Comparison of ENCODE assay signal across 8 cellular contexts in genomic region chr7:107180378-107180777, GRCh38. TPM values are rescaled to one million over a fixed set of nuclear protein-coding genes. Genes with fewer than 3 reads are reported as not detected.
DNase-seq lines count a peak whose midpoint lies in the region; ATAC-seq and TF ChIP-seq lines count a peak whose summit lies in the region.

No MANE protein-coding gene starts in this region.

- TF ChIP-seq CTCF in cardiac muscle cell (IDR thresholded peaks at IDR 0.05; ENCODE audit: low read depth, low read length) (no peak), left ventricle myocardium inferior (IDR thresholded peaks at IDR 0.05; ENCODE audit: borderline replicate concordance) (no peak), OCI-LY7 (conservative IDR thresholded peaks at IDR 0.05; ENCODE audit: low read length) (no peak)

- H3K4me2 ChIP-seq in OCI-LY7 (ENCODE audit: low read length), result no peak overlapping the region

- H3K4me3 ChIP-seq in cardiac muscle cell, result no peak overlapping the region
- H3K4me3 ChIP-seq in left ventricle myocardium inferior, result no peak overlapping the region
- H3K4me3 ChIP-seq in OCI-LY7 (ENCODE audit: low read depth, low read length, poor library complexity, severe bottlenecking), result no peak overlapping the region

- no peaks in the 10 kb centered on the region for H3K9me2 ChIP-seq in OCI-LY7 (ENCODE audit: insufficient read depth, low read length)

- POLR2A ChIA-PET in OCI-LY7 (lab: Charles Lee), result interaction anchor here (0.5 to 2.3 kb wide), 7 partner anchors 9 to 169 kb away, joined by 3 to 9 read pairs (median 3); partner anchors contain the start of gene HBP1

- BruUV-seq in OCI-LY7 (replicated peaks; lab: Mats Ljungman, UMichigan), result no TSS peak

- H3K79me2 ChIP-seq in OCI-LY7 (ENCODE audit: insufficient read depth, low read depth, low read length), result no peaks in the 10 kb centered on the region; the same call in 1 of the 2 replicates

- H2AFZ ChIP-seq in OCI-LY7 (ENCODE audit: low read length), result no peak overlapping the region

- CTCF ChIA-PET in OCI-LY7 (lab: Charles Lee; ENCODE audit: unreplicated experiment), result no interaction called here

- H3K27me3 ChIP-seq in cardiac muscle cell, result no peaks in the 10 kb centered on the region
- H3K27me3 ChIP-seq in left ventricle myocardium inferior (ENCODE audit: low read depth), result no peaks in the 10 kb centered on the region

- H3K4me1 ChIP-seq in cardiac muscle cell (ENCODE audit: low read depth) (no peaks in the 10 kb centered on the region), left ventricle myocardium inferior (peaks cover 86% of the 10 kb centered on the region), OCI-LY7 (ENCODE audit: insufficient read depth, low read length, poor library complexity, severe bottlenecking) (no peaks in the 10 kb centered on the region)

- DNase-seq in cardiac muscle cell (ENCODE audit: low read depth in 1 of 2, low spot score in 1 of 2) (peak in 1 of 2 donors; percentile 91), cardiac septum (ENCODE audit: low spot score) (no peak), activated T-cell treated with anti-CD3 and anti-CD28 coated beads for 48 hours (ENCODE audit: low read depth) (peak; percentile 56), left ventricle myocardium inferior (no peak), OCI-LY7 (ENCODE audit: low spot score) (no peak), NCI-H748 (lab: John Stamatoyannopoulos, UW; ENCODE audit: unreplicated experiment) (no peak)
- peak; percentile 61 for DNase-seq in stimulated activated CD8-positive, alpha-beta memory T cell treated with anti-CD3 and anti-CD28 coated beads, Interleukin-12 subunit alpha, Interleukin-12 subunit beta, amount 100 ng/mL, for 4 hours (ENCODE audit: low read depth)

- peaks cover 5% of the 10 kb centered on the region; the same call in 1 of the 2 replicates for H4K20me1 ChIP-seq in OCI-LY7 (ENCODE audit: insufficient read depth, low read length)

- intact Hi-C loops in cardiac septum (cut with DNase I), result no loop called here
- intact Hi-C loops in left ventricle myocardium inferior (cut with micrococcal nuclease), result no loop called here
- intact Hi-C loops in OCI-LY7 (cut with micrococcal nuclease; ENCODE audit: unreplicated experiment), result no loop called here

- H3K27ac ChIP-seq in cardiac muscle cell, result peak overlapping the region; percentile 11
- peak overlapping the region; percentile 4 for H3K27ac ChIP-seq in left ventricle myocardium inferior (replicated peaks)
- no peak overlapping the region for H3K27ac ChIP-seq in OCI-LY7 (ENCODE audit: low read depth, low read length, poor library complexity, severe bottlenecking)

- peaks cover 38% of the 10 kb centered on the region for H3K36me3 ChIP-seq in cardiac muscle cell
- H3K36me3 ChIP-seq in left ventricle myocardium inferior, result peaks cover 44% of the 10 kb centered on the region
- H3K36me3 ChIP-seq in OCI-LY7 (ENCODE audit: insufficient read depth, low read length), result peaks cover 35% of the 10 kb centered on the region

- ATAC-seq in HG02571 (IDR thresholded peaks at IDR 0.05; ENCODE audit: unreplicated experiment), result no peak

- H3K9me3 ChIP-seq in cardiac muscle cell (ENCODE audit: low read depth), result no peaks in the 10 kb centered on the region
- no peaks in the 10 kb centered on the region for H3K9me3 ChIP-seq in left ventricle myocardium inferior (replicated peaks)
- no peaks in the 10 kb centered on the region for H3K9me3 ChIP-seq in OCI-LY7 (ENCODE audit: low read length)

RNA-seq across cellular contexts. Expression of gene HBP1, which starts 11.6 kb away (rescaled TPM):
- total RNA-seq in cardiac muscle cell (55.1 and 56.0 TPM in 2 replicates), cardiac septum (45.4 TPM), left ventricle myocardium inferior (56.9 TPM), OCI-LY7 (2022) (18.1 and 21.7 TPM in 2 replicates)
- 66.0 and 81.7 TPM in 2 replicates for polyA plus RNA-seq in cardiac muscle cell
- 9.3 and 10.9 TPM in 2 replicates for total RNA-seq in OCI-LY7 (2014; rRNA removed; shearing (Covaris generic))

Comparison
In these comparisons a context has a peak if more than half of its experiments do, and no peak if none do; other contexts are left out.
1. DNase-seq: peak in activated T-cell treated with anti-CD3 and anti-CD28 coated beads for 48 hours (single experiment) and stimulated activated CD8-positive, alpha-beta memory T cell treated with anti-CD3 and anti-CD28 coated beads, Interleukin-12 subunit alpha, Interleukin-12 subunit beta, amount 100 ng/mL, for 4 hours (single experiment); none in cardiac septum (single experiment), left ventricle myocardium inferior (single experiment), OCI-LY7 (single experiment) and NCI-H748 (single experiment).